ENCODE assay signal across 15 cellular contexts in the genomic region with DNA sequence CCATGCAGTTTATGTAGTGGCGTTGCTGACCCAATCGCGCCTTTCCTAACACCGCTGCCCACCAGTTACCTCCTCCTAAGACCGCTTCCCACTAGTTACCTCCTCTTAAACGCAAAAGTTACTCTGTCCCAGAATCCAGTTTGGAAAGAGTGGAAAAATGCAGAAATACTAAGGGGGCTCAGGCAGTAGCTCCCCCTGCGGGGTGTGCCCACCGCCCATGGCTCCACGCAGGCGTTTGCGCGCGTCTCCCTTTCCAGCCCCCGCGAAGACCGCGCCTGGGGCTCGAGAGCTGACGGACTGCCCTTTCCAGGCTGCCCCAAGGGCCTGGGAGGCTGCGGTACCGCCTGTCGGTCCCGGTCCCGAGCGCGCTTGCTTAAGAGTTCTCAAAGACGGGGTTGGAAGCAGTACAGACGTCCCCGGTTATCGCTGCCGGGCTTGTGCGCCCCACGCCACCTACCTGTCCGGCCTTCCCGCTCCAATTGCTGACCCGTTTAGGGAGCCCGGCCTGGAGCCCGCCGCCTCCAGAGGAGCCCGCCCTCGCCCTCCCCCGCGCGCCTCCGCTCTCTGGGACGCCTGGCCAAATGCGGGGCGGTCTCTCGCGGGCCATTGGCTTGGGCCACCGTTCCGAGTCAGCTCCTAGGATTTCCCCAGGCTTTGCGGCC.
DNase-seq lines count a peak whose midpoint lies in the region; ATAC-seq and TF ChIP-seq lines count a peak whose summit lies in the region.
"Had no signal": no experiment of that assay in that cellular context is flagged by ENCODE, and none has a peak within 500 bp of the region (broad histone marks: within the 10 kb centered on the region; RNA-seq: fewer than 3 reads in every experiment).

No MANE protein-coding gene starts in this region.

- no peak overlapping the region for H2AFZ ChIP-seq in mesenchymal stem cell (ENCODE audit: low read depth, low read length)

- H4K91ac ChIP-seq in mesenchymal stem cell (ENCODE audit: low read length): no peak overlapping the region

- H2BK12ac ChIP-seq in mesenchymal stem cell (ENCODE audit: low read length in 2 of 2): no peak overlapping the region

- CTCF ChIA-PET in naive thymus-derived CD4-positive, alpha-beta T cell (lab: Charles Lee): no interaction called here

- H3K9ac ChIP-seq in mesenchymal stem cell (ENCODE audit: low read length) (no peak overlapping the region), subcutaneous abdominal adipose tissue (ENCODE audit: low read length in 5 of 5) (no peak overlapping the region)

- peak overlapping the region in 2 of 10 donors; percentile 19 to 43 for H3K4me3 Mint-ChIP-seq in naive thymus-derived CD4-positive, alpha-beta T cell
- H3K4me3 Mint-ChIP-seq in activated T-cell treated with anti-CD3 and anti-CD28 coated beads, Interleukin-2, amount 50 U/mL, for 4 hours: no peak overlapping the region
- H3K4me3 Mint-ChIP-seq: activated B cell treated with CpG ODN at 0.5 μM for 24 hours, HFFc6 had no signal

- WGBS in mesenchymal stem cell: 2% methylated on average over 50 of the region's 53 CpGs

- no peak overlapping the region for H3K4ac ChIP-seq in mesenchymal stem cell (ENCODE audit: low read depth in 1 of 2, low read length in 2 of 2)

- POLR2A ChIA-PET in naive thymus-derived CD4-positive, alpha-beta T cell (lab: Charles Lee): no interaction called here

- H3K79me1 ChIP-seq in mesenchymal stem cell (replicated peaks; ENCODE audit: low read length, poor library complexity, severe bottlenecking): no peaks in the 10 kb centered on the region

- peak overlapping the region in 1 of 2 experiments; percentile 88 for H3K23ac ChIP-seq in mesenchymal stem cell (ENCODE audit: low read length in 2 of 2)

- peaks cover 70 to 87% (median 78%) of the 10 kb centered on the region in 5 donors for H3K27me3 Mint-ChIP-seq in naive thymus-derived CD4-positive, alpha-beta T cell
- H3K27me3 Mint-ChIP-seq in activated T-cell treated with anti-CD3 and anti-CD28 coated beads, Interleukin-2, amount 50 U/mL, for 4 hours (ENCODE audit: low read depth): peaks cover 79% of the 10 kb centered on the region

- H2BK5ac ChIP-seq in mesenchymal stem cell (ENCODE audit: low read depth, low read length, poor library complexity, severe bottlenecking): no peak overlapping the region

- peaks cover 3 to 29% (median 9%) of the 10 kb centered on the region in 11 donors for H3K9me3 Mint-ChIP-seq in naive thymus-derived CD4-positive, alpha-beta T cell
- H3K9me3 Mint-ChIP-seq in activated T-cell treated with anti-CD3 and anti-CD28 coated beads, Interleukin-2, amount 50 U/mL, for 4 hours: peaks cover 3% of the 10 kb centered on the region
- H3K9me3 Mint-ChIP-seq: activated B cell treated with CpG ODN at 0.5 μM for 24 hours had no signal

- DNase-seq in DMS53 (lab: John Stamatoyannopoulos, UW): peak; percentile 37
- DNase-seq in DMS53 treated with DMSO at 0.1 percent for 48 hours (lab: John Stamatoyannopoulos, UW; ENCODE audit: unreplicated experiment): no peak
- peak; percentile 2 for DNase-seq in epithelial cell of esophagus (ENCODE audit: low read depth)
- DNase-seq in mesenchymal stem cell: no peak
- DNase-seq in naive thymus-derived CD4-positive, alpha-beta T cell: no peak
- no peak for DNase-seq in activated T-cell treated with anti-CD3 and anti-CD28 coated beads, Interleukin-2, amount 50 U/mL, for 4 hours
- no peak for DNase-seq in SW 1271 (lab: John Stamatoyannopoulos, UW)
- DNase-seq: 8988T, activated B cell treated with CpG ODN at 0.5 μM for 24 hours, heart right ventricle, HFFc6, mucosa of descending colon, substantia nigra had no signal

- no peak overlapping the region for H3K14ac ChIP-seq in mesenchymal stem cell (ENCODE audit: low read length in 2 of 2)

- H3K9me3 ChIP-seq in mesenchymal stem cell (ENCODE audit: control insufficient read depth, low read length) (no peaks in the 10 kb centered on the region), subcutaneous abdominal adipose tissue (ENCODE audit: control insufficient read depth in 5 of 5, low read length in 5 of 5) (no peaks in the 10 kb centered on the region)
- no peaks in the 10 kb centered on the region for H3K9me3 ChIP-seq in naive thymus-derived CD4-positive, alpha-beta T cell (ENCODE audit: control insufficient read depth in 2 of 3, low read length in 3 of 3)
- H3K9me3 ChIP-seq: heart right ventricle, mucosa of descending colon, SJSA1 had no signal

- peaks cover 36% of the 10 kb centered on the region for H3K4me1 ChIP-seq in mesenchymal stem cell (ENCODE audit: control insufficient read depth, insufficient read depth, low read depth, low read length)
- peaks cover 0 to 60% (median 44%) of the 10 kb centered on the region in 5 donors for H3K4me1 ChIP-seq in subcutaneous abdominal adipose tissue (ENCODE audit: control insufficient read depth in 5 of 5, insufficient read depth in 5 of 5, low read length in 5 of 5)
- H3K4me1 ChIP-seq in naive thymus-derived CD4-positive, alpha-beta T cell (ENCODE audit: control insufficient read depth in 2 of 2, insufficient read depth in 2 of 2, low read length in 2 of 2): no peaks in the 10 kb centered on the region
- H3K4me1 ChIP-seq: SJSA1 had no signal

- intact Hi-C loops in naive thymus-derived CD4-positive, alpha-beta T cell (cut with micrococcal nuclease): loop anchor here in 1 of 2 donors (10.0 kb wide), 1 partner anchor 1027 kb away; no protein-coding TSS in a partner anchor

- peaks cover 87 to 94% of the 10 kb centered on the region in 2 experiments for H3K27me3 ChIP-seq in mesenchymal stem cell (ENCODE audit: control insufficient read depth in 1 of 2, insufficient read depth in 1 of 2, low read length in 2 of 2)
- H3K27me3 ChIP-seq in subcutaneous abdominal adipose tissue (ENCODE audit: control insufficient read depth in 5 of 5, insufficient read depth in 4 of 5, low read length in 5 of 5): peaks cover 48 to 66% (median 55%) of the 10 kb centered on the region in 5 donors
- no peaks in the 10 kb centered on the region for H3K27me3 ChIP-seq in naive thymus-derived CD4-positive, alpha-beta T cell (ENCODE audit: control insufficient read depth in 2 of 2, insufficient read depth in 2 of 2, low read length in 2 of 2)

- H3K36me3 ChIP-seq in mesenchymal stem cell (ENCODE audit: control insufficient read depth in 1 of 2, insufficient read depth in 2 of 2, low read depth in 1 of 2, low read length in 2 of 2) (no peaks in the 10 kb centered on the region), subcutaneous abdominal adipose tissue (ENCODE audit: control insufficient read depth in 5 of 5, insufficient read depth in 5 of 5, low read length in 5 of 5) (no peaks in the 10 kb centered on the region)
- H3K36me3 ChIP-seq in naive thymus-derived CD4-positive, alpha-beta T cell (ENCODE audit: control insufficient read depth in 2 of 3, insufficient read depth in 3 of 3, low read length in 3 of 3): no peaks in the 10 kb centered on the region
- H3K36me3 ChIP-seq: heart right ventricle, SJSA1 had no signal

- H3K27ac Mint-ChIP-seq in naive thymus-derived CD4-positive, alpha-beta T cell: no peak overlapping the region
- H3K27ac Mint-ChIP-seq: activated B cell treated with CpG ODN at 0.5 μM for 24 hours, HFFc6 had no signal

- no peak for TF ChIP-seq CTCF in epithelial cell of esophagus (IDR thresholded peaks at IDR 0.05; ENCODE audit: insufficient read depth, low read depth, low read length, missing control alignments)

- H2BK15ac ChIP-seq in mesenchymal stem cell (ENCODE audit: low read depth, poor library complexity, severe bottlenecking): no peak overlapping the region

- H4K8ac ChIP-seq in mesenchymal stem cell (ENCODE audit: low read length): peak overlapping the region; percentile 17

- no peak overlapping the region for H3K4me3 ChIP-seq in epithelial cell of esophagus (ENCODE audit: low read length)
- no peak overlapping the region for H3K4me3 ChIP-seq in mesenchymal stem cell (ENCODE audit: insufficient read depth in 1 of 2, low read depth in 1 of 2, low read length in 2 of 2)
- H3K4me3 ChIP-seq in subcutaneous abdominal adipose tissue (ENCODE audit: low read depth in 1 of 5, low read length in 5 of 5): peak overlapping the region in 3 of 5 donors; percentile 39 to 59 (median 59)
- H3K4me3 ChIP-seq in naive thymus-derived CD4-positive, alpha-beta T cell (ENCODE audit: low read length): no peak overlapping the region
- H3K4me3 ChIP-seq: mucosa of descending colon, SJSA1 had no signal

- H3K18ac ChIP-seq in mesenchymal stem cell (ENCODE audit: low read depth in 1 of 2, low read length in 2 of 2): no peak overlapping the region

- no peak overlapping the region for H2AK5ac ChIP-seq in mesenchymal stem cell (ENCODE audit: low read length, severe bottlenecking)

- H3K4me1 Mint-ChIP-seq in naive thymus-derived CD4-positive, alpha-beta T cell: peaks cover 0 to 11% (median 3%) of the 10 kb centered on the region in 7 donors
- peaks cover 1% of the 10 kb centered on the region for H3K4me1 Mint-ChIP-seq in activated T-cell treated with anti-CD3 and anti-CD28 coated beads, Interleukin-2, amount 50 U/mL, for 4 hours (ENCODE audit: low read depth)

- H3K36me3 Mint-ChIP-seq in naive thymus-derived CD4-positive, alpha-beta T cell: peaks cover 0 to 12% (median 0%) of the 10 kb centered on the region in 5 donors
- no peaks in the 10 kb centered on the region for H3K36me3 Mint-ChIP-seq in activated T-cell treated with anti-CD3 and anti-CD28 coated beads, Interleukin-2, amount 50 U/mL, for 4 hours (ENCODE audit: insufficient read depth)

- H3K27ac ChIP-seq in mesenchymal stem cell (ENCODE audit: low read length, poor library complexity, severe bottlenecking) (no peak overlapping the region), subcutaneous abdominal adipose tissue (ENCODE audit: low read depth, low read length) (no peak overlapping the region)
- no peak overlapping the region for H3K27ac ChIP-seq in naive thymus-derived CD4-positive, alpha-beta T cell (ENCODE audit: low read depth, low read length)
- H3K27ac ChIP-seq: SJSA1 had no signal

- no peak overlapping the region for H3K4me2 ChIP-seq in mesenchymal stem cell (ENCODE audit: low read length, poor library complexity, severe bottlenecking)

- no peak overlapping the region for H2BK120ac ChIP-seq in mesenchymal stem cell (ENCODE audit: low read depth, low read length)

- ATAC-seq in naive thymus-derived CD4-positive, alpha-beta T cell: no peak
- no peak for ATAC-seq in activated T-cell treated with anti-CD3 and anti-CD28 coated beads, Interleukin-2, amount 50 U/mL, for 4 hours
- ATAC-seq: mucosa of descending colon had no signal

Comparison
In these comparisons a context has a peak if more than half of its experiments do, and no peak if none do; other contexts are left out.
1. DNase-seq: peak in DMS53 (single experiment) and epithelial cell of esophagus (single experiment); none in DMS53 treated with DMSO at 0.1 percent for 48 hours (single experiment), mesenchymal stem cell (single experiment), naive thymus-derived CD4-positive, alpha-beta T cell (0 of 9), activated T-cell treated with anti-CD3 and anti-CD28 coated beads, Interleukin-2, amount 50 U/mL, for 4 hours (single experiment) and SW 1271 (0 of 2).
2. H3K4me3 ChIP-seq: peak in subcutaneous abdominal adipose tissue (3 of 5); none in epithelial cell of esophagus (single experiment), mesenchymal stem cell (0 of 2) and naive thymus-derived CD4-positive, alpha-beta T cell (single experiment).